Comparison of ENCODE assay signal across 11 cellular contexts in genomic region chr9:128885376-128885775, GRCh38. TPM values are rescaled to one million over a fixed set of nuclear protein-coding genes. Genes with fewer than 3 reads are reported as not detected.
DNase-seq lines count a peak whose midpoint lies in the region; ATAC-seq and TF ChIP-seq lines count a peak whose summit lies in the region.
"Had no signal": no experiment of that assay in that cellular context is flagged by ENCODE, and none has a peak within 500 bp of the region (broad histone marks: within the 10 kb centered on the region; RNA-seq: fewer than 3 reads in every experiment).

No MANE protein-coding gene starts in this region.

- H3K79me2 ChIP-seq in GM23338 (replicated peaks; ENCODE audit: insufficient read depth) = peaks cover 94% of the 10 kb centered on the region

- H3K79me1 ChIP-seq in mesenchymal stem cell (replicated peaks; ENCODE audit: low read length, poor library complexity, severe bottlenecking) = peaks cover 20% of the 10 kb centered on the region

- H3K9ac ChIP-seq in skeletal muscle satellite cell (ENCODE audit: low read depth, low read length) (no peak overlapping the region), mesenchymal stem cell (ENCODE audit: low read length) (no peak overlapping the region)

- no peak overlapping the region for H2AK5ac ChIP-seq in mesenchymal stem cell (ENCODE audit: low read length, severe bottlenecking)

- no peak overlapping the region for H3K18ac ChIP-seq in mesenchymal stem cell (ENCODE audit: low read depth in 1 of 2, low read length in 2 of 2)

- peaks cover 62% of the 10 kb centered on the region for H3K36me3 Mint-ChIP-seq in GM23338 (ENCODE audit: low read depth)
- H3K36me3 Mint-ChIP-seq in WTC11 = peaks cover 20% of the 10 kb centered on the region

- H3K4me3 Mint-ChIP-seq in GM23338 = peak overlapping the region; percentile 37; the same call in 1 of the 3 replicates
- H3K4me3 Mint-ChIP-seq in WTC11 = no peak overlapping the region

- H2BK12ac ChIP-seq in mesenchymal stem cell (ENCODE audit: low read length in 2 of 2) = no peak overlapping the region

- no peak overlapping the region for H2BK120ac ChIP-seq in mesenchymal stem cell (ENCODE audit: low read depth, low read length)

- no peaks in the 10 kb centered on the region for H3K9me2 ChIP-seq in GM23338 (ENCODE audit: insufficient read depth)

- H3K4me3 ChIP-seq in GM23338 = no peak overlapping the region
- H3K4me3 ChIP-seq in right cardiac atrium (ENCODE audit: low read length) = no peak overlapping the region
- H3K4me3 ChIP-seq in skeletal muscle satellite cell (ENCODE audit: low read length) = no peak overlapping the region
- H3K4me3 ChIP-seq in mesenchymal stem cell (ENCODE audit: insufficient read depth in 1 of 2, low read depth in 1 of 2, low read length in 2 of 2) = no peak overlapping the region
- H3K4me3 ChIP-seq: PC-9 had no signal

- peaks cover 12% of the 10 kb centered on the region for H4K20me1 ChIP-seq in GM23338 (replicated peaks; ENCODE audit: insufficient read depth)

- no peaks in the 10 kb centered on the region for H3K9me3 ChIP-seq in right cardiac atrium (ENCODE audit: control insufficient read depth, low read length)
- H3K9me3 ChIP-seq in skeletal muscle satellite cell (replicated peaks; ENCODE audit: low read length) = no peaks in the 10 kb centered on the region
- no peaks in the 10 kb centered on the region for H3K9me3 ChIP-seq in mesenchymal stem cell (ENCODE audit: control insufficient read depth, low read length)

- no peaks in the 10 kb centered on the region for H3K27me3 ChIP-seq in GM23338 (ENCODE audit: insufficient read depth)
- no peaks in the 10 kb centered on the region for H3K27me3 ChIP-seq in right cardiac atrium (ENCODE audit: control insufficient read depth, insufficient read depth)
- no peaks in the 10 kb centered on the region for H3K27me3 ChIP-seq in skeletal muscle satellite cell (ENCODE audit: control insufficient read depth, insufficient read depth, low read length)
- H3K27me3 ChIP-seq in mesenchymal stem cell (ENCODE audit: control insufficient read depth in 1 of 2, insufficient read depth in 1 of 2, low read length in 2 of 2) = no peaks in the 10 kb centered on the region

- POLR2A ChIA-PET in WTC11 (lab: Charles Lee) = no interaction called here

- H3K23ac ChIP-seq in mesenchymal stem cell (ENCODE audit: low read length in 2 of 2) = no peak overlapping the region

- H3K27ac Mint-ChIP-seq in GM23338 = peak overlapping the region; percentile 93
- peak overlapping the region; percentile 97 for H3K27ac Mint-ChIP-seq in WTC11

- H2AFZ ChIP-seq in GM23338 (no peak overlapping the region), mesenchymal stem cell (ENCODE audit: low read depth, low read length) (no peak overlapping the region)
- H2AFZ ChIP-seq: PC-9 had no signal

- H3K4me2 ChIP-seq in GM23338 (no peak overlapping the region), skeletal muscle satellite cell (ENCODE audit: low read length) (peak overlapping the region; percentile 38), mesenchymal stem cell (ENCODE audit: low read length, poor library complexity, severe bottlenecking) (no peak overlapping the region)
- H3K4me2 ChIP-seq: PC-9 had no signal

- peaks cover 23% of the 10 kb centered on the region for H3K4me1 ChIP-seq in GM23338 (ENCODE audit: insufficient read depth)
- peaks cover 18% of the 10 kb centered on the region for H3K4me1 ChIP-seq in right cardiac atrium (ENCODE audit: control insufficient read depth, insufficient read depth, low read length)
- H3K4me1 ChIP-seq in skeletal muscle satellite cell (ENCODE audit: control insufficient read depth, insufficient read depth, low read length) = peaks cover 57% of the 10 kb centered on the region
- H3K4me1 ChIP-seq in mesenchymal stem cell (ENCODE audit: control insufficient read depth, insufficient read depth, low read depth, low read length) = peaks cover 32% of the 10 kb centered on the region

- ATAC-seq in GM23338 = no peak
- ATAC-seq in WTC11 = no peak
- no peak for ATAC-seq in right cardiac atrium
- no peak for ATAC-seq in HG02678 (IDR thresholded peaks at IDR 0.05; ENCODE audit: unreplicated experiment)
- no peak for ATAC-seq in HG03354 (IDR thresholded peaks at IDR 0.05; ENCODE audit: poor library complexity, severe bottlenecking, unreplicated experiment)

- no peak for DNase-seq in GM23338 (ENCODE audit: low spot score)
- DNase-seq in WTC11 (ENCODE audit: low spot score) = no peak
- no peak for DNase-seq in right cardiac atrium
- DNase-seq in mesenchymal stem cell = no peak
- DNase-seq: activated gamma-delta T cell, DMS153, PC-9, WERI-Rb-1 had no signal

- CTCF ChIA-PET in WTC11 (lab: Charles Lee) = no interaction called here

- intact Hi-C loops in right cardiac atrium (cut with DNase I) = no loop called here

- peak overlapping the region; percentile 63; the same call in 1 of the 2 replicates for H3K27ac ChIP-seq in GM23338 (ENCODE audit: low read depth)
- H3K27ac ChIP-seq in right cardiac atrium (ENCODE audit: low read length) = peak overlapping the region; percentile 44
- no peak overlapping the region for H3K27ac ChIP-seq in mesenchymal stem cell (ENCODE audit: low read length, poor library complexity, severe bottlenecking)
- H3K27ac ChIP-seq: PC-9, WERI-Rb-1 had no signal

- H2BK5ac ChIP-seq in mesenchymal stem cell (ENCODE audit: low read depth, low read length, poor library complexity, severe bottlenecking) = no peak overlapping the region

- H3K9me3 Mint-ChIP-seq in GM23338 (no peaks in the 10 kb centered on the region), WTC11 (no peaks in the 10 kb centered on the region)

- TF ChIP-seq CTCF in GM23338 (conservative IDR thresholded peaks at IDR 0.05; ENCODE audit: low read depth in 2 of 2) = no peak
- no peak for TF ChIP-seq CTCF in WTC11 (IDR thresholded peaks at IDR 0.05)

- peaks cover 36% of the 10 kb centered on the region for H3F3A ChIP-seq in GM23338 (replicated peaks; ENCODE audit: low read depth)

- H3K4me1 Mint-ChIP-seq in GM23338 (peaks cover 64% of the 10 kb centered on the region), WTC11 (peaks cover 61% of the 10 kb centered on the region)

- H3K36me3 ChIP-seq in GM23338 (ENCODE audit: insufficient read depth) (no peaks in the 10 kb centered on the region; the same call in 1 of the 2 replicates), skeletal muscle satellite cell (ENCODE audit: insufficient read depth, low read length) (peaks cover 48% of the 10 kb centered on the region), mesenchymal stem cell (ENCODE audit: control insufficient read depth in 1 of 2, insufficient read depth in 2 of 2, low read depth in 1 of 2, low read length in 2 of 2) (peaks cover 38 to 41% of the 10 kb centered on the region in 2 experiments)

- no peak overlapping the region for H4K91ac ChIP-seq in mesenchymal stem cell (ENCODE audit: low read length)

- H4K8ac ChIP-seq in mesenchymal stem cell (ENCODE audit: low read length) = no peak overlapping the region

- H3K27me3 Mint-ChIP-seq in GM23338 (ENCODE audit: insufficient read depth, low read depth, poor library complexity) = peaks cover 30% of the 10 kb centered on the region
- no peaks in the 10 kb centered on the region for H3K27me3 Mint-ChIP-seq in WTC11 (ENCODE audit: low read depth)

- no peak overlapping the region for H2BK15ac ChIP-seq in mesenchymal stem cell (ENCODE audit: low read depth, poor library complexity, severe bottlenecking)

- H3K4ac ChIP-seq in mesenchymal stem cell (ENCODE audit: low read depth in 1 of 2, low read length in 2 of 2) = no peak overlapping the region

- H3K14ac ChIP-seq in mesenchymal stem cell (ENCODE audit: low read length in 2 of 2) = no peak overlapping the region

- WGBS in right cardiac atrium = 86% methylated on average over 8 of the region's 8 CpGs
- WGBS in mesenchymal stem cell = 96% methylated on average over 8 of the region's 8 CpGs

TF ChIP-seq in GM23338, 12 proteins besides CTCF, POLR2A, EP300 and RAD21 (continues in another document):
- TF ChIP-seq POLR2AphosphoS5 (IDR thresholded peaks at IDR 0.05; ENCODE audit: low read depth) = no peak
- no peak for TF ChIP-seq STAT1 (IDR thresholded peaks at IDR 0.05; ENCODE audit: unreplicated experiment)
- no peak for TF ChIP-seq EZH2phosphoT487 (IDR thresholded peaks at IDR 0.05; ENCODE audit: unreplicated experiment)

TF ChIP-seq in WTC11, 78 proteins besides CTCF, POLR2A, EP300 and RAD21 (continues in another document):
- no peak for TF ChIP-seq EMX1 (CRISPR knock-in tag; IDR thresholded peaks at IDR 0.05)

RNA-seq across cellular contexts. Expression of gene LRRC8A, which starts 3.4 kb away (rescaled TPM):
- 75.7 and 80.5 TPM in 2 replicates for total RNA-seq in GM23338 (2014; rRNA removed; shearing (Covaris generic))
- polyA plus RNA-seq in GM23338 (2016; fragmentation: Nextera tagmentation; extraction: Ambion mirVana) (35.3 and 37.3 TPM in 2 replicates), right cardiac atrium (28.3 TPM)
- total RNA-seq in WTC11 (2021) (63.8 to 83.5 TPM (median 64.5 TPM) in 3 replicates), right cardiac atrium (10 to 100 TPM; 22.5 to 49.8 (median 26.3) TPM)
- total RNA-seq in skeletal muscle satellite cell (2012; rRNA removed) = 30.2 and 36.7 TPM in 2 replicates
- polyA plus RNA-seq in mesenchymal stem cell (2013, experiment 1 of 2) = 45.4 TPM
- polyA plus RNA-seq in mesenchymal stem cell (2013, experiment 2 of 2) = 46.0 TPM

RNA-seq across cellular contexts. Expression of gene KYAT1, which starts 3.6 kb away (rescaled TPM):
- 29.8 and 34.0 TPM in 2 replicates for total RNA-seq in GM23338 (2014; rRNA removed; shearing (Covaris generic))
- polyA plus RNA-seq in GM23338 (2016; fragmentation: Nextera tagmentation; extraction: Ambion mirVana) (23.0 and 26.1 TPM in 2 replicates), right cardiac atrium (14.7 TPM)
- total RNA-seq in WTC11 (2021) (31.4 to 34.1 TPM (median 33.0 TPM) in 3 replicates), right cardiac atrium (10 to 100 TPM; 10.1 to 18.0 (median 14.0) TPM)
- total RNA-seq in skeletal muscle satellite cell (2012; rRNA removed) = 6.1 and 8.3 TPM in 2 replicates
- polyA plus RNA-seq in mesenchymal stem cell (2013, experiment 1 of 2) = 5.2 TPM
- polyA plus RNA-seq in mesenchymal stem cell (2013, experiment 2 of 2) = 5.6 TPM

RNA-seq across cellular contexts. Expression of gene PHYHD1, which starts 35.4 kb away (rescaled TPM):
- 4.1 and 10.4 TPM in 2 replicates for total RNA-seq in GM23338 (2014; rRNA removed; shearing (Covaris generic))
- polyA plus RNA-seq in GM23338 (2016; fragmentation: Nextera tagmentation; extraction: Ambion mirVana) (16.8 and 23.4 TPM in 2 replicates), right cardiac atrium (57.8 TPM)
- total RNA-seq in WTC11 (2021) (14.6 to 21.3 TPM (median 20.0 TPM) in 3 replicates), right cardiac atrium (10 to 100 TPM; 30.4 to 64.4 (median 38.0) TPM)
- 4.8 and 7.9 TPM in 2 replicates for total RNA-seq in skeletal muscle satellite cell (2012; rRNA removed)
- 24.3 TPM for polyA plus RNA-seq in mesenchymal stem cell (2013, experiment 1 of 2)
- polyA plus RNA-seq in mesenchymal stem cell (2013, experiment 2 of 2) = 25.0 TPM

RNA-seq across cellular contexts. Expression of gene SPOUT1, which starts 55.8 kb away (rescaled TPM):
- 34.8 and 50.9 TPM in 2 replicates for total RNA-seq in GM23338 (2014; rRNA removed; shearing (Covaris generic))
- polyA plus RNA-seq in GM23338 (2016; fragmentation: Nextera tagmentation; extraction: Ambion mirVana) (28.5 and 33.5 TPM in 2 replicates), right cardiac atrium (11.9 TPM)
- total RNA-seq in WTC11 (2021) (76.8 to 79.3 TPM (median 77.5 TPM) in 3 replicates), right cardiac atrium (10 to 100 TPM; 13.4 to 22.1 (median 17.2) TPM)
- total RNA-seq in skeletal muscle satellite cell (2012; rRNA removed) = 12.2 and 18.8 TPM in 2 replicates
- polyA plus RNA-seq in mesenchymal stem cell (2013, experiment 1 of 2) = 9.0 TPM
- 8.9 TPM for polyA plus RNA-seq in mesenchymal stem cell (2013, experiment 2 of 2)
